ENCODE assay signal across 18 cellular contexts in genomic region chr22:29914991-29915390, GRCh38. TPM values are rescaled to one million over a fixed set of nuclear protein-coding genes. Genes with fewer than 3 reads are reported as not detected.
A peak's percentile ranks its signal among the peaks of the same experiment; 100 is the strongest.
DNase-seq lines count a peak whose midpoint lies in the region; ATAC-seq and TF ChIP-seq lines count a peak whose summit lies in the region.
"Had no signal": no experiment of that assay in that cellular context is flagged by ENCODE, and none has a peak within 500 bp of the region (broad histone marks: within the 10 kb centered on the region; RNA-seq: fewer than 3 reads in every experiment).

No MANE protein-coding gene starts in this region.

- H4K8ac ChIP-seq in IMR-90 (ENCODE audit: low read depth in 2 of 2, low read length in 2 of 2) (no peak overlapping the region), mesenchymal stem cell (ENCODE audit: low read length) (no peak overlapping the region)

- no peak for TF ChIP-seq POLR2A in IMR-90 (IDR thresholded peaks at IDR 0.05; ENCODE audit: low read depth, low read length)

- no TSS peak for BruUV-seq in IMR-90 (replicated peaks; lab: Mats Ljungman, UMichigan)

- H2BK120ac ChIP-seq in IMR-90 (ENCODE audit: low read depth, low read length) (0 out of 2 replicates have a peak overlapping the region, but pooled peaks have one; percentile 12), mesenchymal stem cell (ENCODE audit: low read depth, low read length) (no peak overlapping the region)

- no peaks in the 10 kb centered on the region for H3K27me3 Mint-ChIP-seq in T-helper 2 cell treated with Interferon-gamma antibody and Interleukin-4, amounts not matched to agents 5 μg/mL and 100 μg/mL, for 36 hours (ENCODE audit: low read depth)
- H3K27me3 Mint-ChIP-seq: natural killer cell treated with Interleukin-12 subunit alpha and Interleukin-12 subunit beta and Interleukin-15 and Interleukin-18, amount 100 ng/mL, for 72 hours had no signal

- no peak overlapping the region for H3K4me3 Mint-ChIP-seq in T-helper 2 cell treated with Interferon-gamma antibody and Interleukin-4, amounts not matched to agents 5 μg/mL and 100 μg/mL, for 36 hours
- H3K4me3 Mint-ChIP-seq: immature natural killer cell; natural killer cell treated with Interleukin-12 subunit alpha and Interleukin-12 subunit beta and Interleukin-15 and Interleukin-18, amount 100 ng/mL, for 72 hours had no signal

- H3K36me3 Mint-ChIP-seq in T-helper 2 cell treated with Interferon-gamma antibody and Interleukin-4, amounts not matched to agents 5 μg/mL and 100 μg/mL, for 36 hours (ENCODE audit: low read depth): no peaks in the 10 kb centered on the region
- H3K36me3 Mint-ChIP-seq: immature natural killer cell; natural killer cell treated with Interleukin-12 subunit alpha and Interleukin-12 subunit beta and Interleukin-15 and Interleukin-18, amount 100 ng/mL, for 72 hours had no signal

- intact Hi-C loops in IMR-90 (cut with micrococcal nuclease): no loop called here

- no peak overlapping the region for H2AK9ac ChIP-seq in IMR-90 (replicated peaks; ENCODE audit: low read depth, low read length, poor library complexity)

- H3K23ac ChIP-seq in IMR-90 (ENCODE audit: low read depth, low read length) (no peak overlapping the region), mesenchymal stem cell (ENCODE audit: low read length in 2 of 2) (no peak overlapping the region)

- H3K4me3 ChIP-seq in ACC112 (ENCODE audit: low read depth, low read length): no peak overlapping the region
- no peak overlapping the region for H3K4me3 ChIP-seq in IMR-90 (ENCODE audit: insufficient read depth, low read depth, low read length)
- H3K4me3 ChIP-seq in mesenchymal stem cell (ENCODE audit: insufficient read depth in 1 of 2, low read depth in 1 of 2, low read length in 2 of 2): no peak overlapping the region
- H3K4me3 ChIP-seq: coronary artery, lung, upper lobe of right lung had no signal

- H3K14ac ChIP-seq in IMR-90 (replicated peaks; ENCODE audit: low read depth, low read length): no peak overlapping the region
- no peak overlapping the region for H3K14ac ChIP-seq in mesenchymal stem cell (ENCODE audit: low read length in 2 of 2)

- H2AK5ac ChIP-seq in IMR-90 (ENCODE audit: low read depth, low read length): peak overlapping the region; percentile 45; the same call in 1 of the 2 replicates
- no peak overlapping the region for H2AK5ac ChIP-seq in mesenchymal stem cell (ENCODE audit: low read length, severe bottlenecking)

- H3K9me3 Mint-ChIP-seq in T-helper 2 cell treated with Interferon-gamma antibody and Interleukin-4, amounts not matched to agents 5 μg/mL and 100 μg/mL, for 36 hours: no peaks in the 10 kb centered on the region
- H3K9me3 Mint-ChIP-seq: immature natural killer cell; natural killer cell treated with Interleukin-12 subunit alpha and Interleukin-12 subunit beta and Interleukin-15 and Interleukin-18, amount 100 ng/mL, for 72 hours had no signal

- H3K36me3 ChIP-seq in ACC112 (ENCODE audit: insufficient read depth, low read length) (no peaks in the 10 kb centered on the region), IMR-90 (ENCODE audit: control insufficient read depth, insufficient read depth, low read length) (no peaks in the 10 kb centered on the region), mesenchymal stem cell (ENCODE audit: control insufficient read depth in 1 of 2, insufficient read depth in 2 of 2, low read depth in 1 of 2, low read length in 2 of 2) (no peaks in the 10 kb centered on the region)
- H3K36me3 ChIP-seq: upper lobe of right lung had no signal

- CTCF ChIA-PET in IMR-90 (lab: Yijun Ruan, JAX): interaction anchor here (0.6 kb wide), 1 partner anchor 26 kb away, joined by 3 read pairs; no protein-coding TSS in a partner anchor

- H3K4me1 ChIP-seq in ACC112 (ENCODE audit: control insufficient read depth, insufficient read depth, low read length, unreplicated experiment): peaks cover 44% of the 10 kb centered on the region
- peaks cover 26% of the 10 kb centered on the region for H3K4me1 ChIP-seq in IMR-90 (ENCODE audit: control insufficient read depth, insufficient read depth, low read length)
- H3K4me1 ChIP-seq in mesenchymal stem cell (ENCODE audit: control insufficient read depth, insufficient read depth, low read depth, low read length): peaks cover 19% of the 10 kb centered on the region

- no peak for ATAC-seq in IMR-90 (ENCODE audit: low read depth)
- ATAC-seq in HG02870 (IDR thresholded peaks at IDR 0.05; ENCODE audit: unreplicated experiment): no peak
- no peak for ATAC-seq in HG02642 (IDR thresholded peaks at IDR 0.05; ENCODE audit: poor library complexity, unreplicated experiment)
- ATAC-seq: natural killer cell treated with Interleukin-12 subunit alpha and Interleukin-12 subunit beta and Interleukin-15 and Interleukin-18, amount 100 ng/mL, for 72 hours; upper lobe of right lung had no signal

- H3K27ac ChIP-seq in ACC112 (ENCODE audit: low read depth, low read length) (peak overlapping the region; percentile 73), IMR-90 (ENCODE audit: insufficient read depth, low read length) (peak overlapping the region; percentile 40; the same call in 1 of the 2 replicates), mesenchymal stem cell (ENCODE audit: low read length, poor library complexity, severe bottlenecking) (no peak overlapping the region)
- H3K27ac ChIP-seq: C4-2B, upper lobe of right lung had no signal

- peaks cover 14% of the 10 kb centered on the region for H3K9me1 ChIP-seq in IMR-90 (ENCODE audit: insufficient read depth, low read length)

- H3K27ac Mint-ChIP-seq in T-helper 2 cell treated with Interferon-gamma antibody and Interleukin-4, amounts not matched to agents 5 μg/mL and 100 μg/mL, for 36 hours: no peak overlapping the region
- H3K27ac Mint-ChIP-seq: natural killer cell treated with Interleukin-12 subunit alpha and Interleukin-12 subunit beta and Interleukin-15 and Interleukin-18, amount 100 ng/mL, for 72 hours had no signal

- H3K79me2 ChIP-seq in ACC112 (ENCODE audit: control insufficient read depth, insufficient read depth, low read length, unreplicated experiment): peaks cover 56% of the 10 kb centered on the region

- no peak overlapping the region for H4K5ac ChIP-seq in IMR-90 (ENCODE audit: low read depth, low read length)

- H4K20me1 ChIP-seq in IMR-90 (ENCODE audit: insufficient read depth, low read length): peaks cover 39% of the 10 kb centered on the region

- H2BK15ac ChIP-seq in IMR-90 (ENCODE audit: low read depth, low read length): no peak overlapping the region
- H2BK15ac ChIP-seq in mesenchymal stem cell (ENCODE audit: low read depth, poor library complexity, severe bottlenecking): no peak overlapping the region

- H3K9ac ChIP-seq in IMR-90 (ENCODE audit: low read depth, low read length) (no peak overlapping the region), mesenchymal stem cell (ENCODE audit: low read length) (peak overlapping the region; percentile 71)

- H3K79me1 ChIP-seq in IMR-90 (ENCODE audit: low read depth in 1 of 2, low read length in 2 of 2) (peaks cover 13 to 63% of the 10 kb centered on the region in 2 experiments), mesenchymal stem cell (replicated peaks; ENCODE audit: low read length, poor library complexity, severe bottlenecking) (no peaks in the 10 kb centered on the region)

- no peak overlapping the region for H2BK12ac ChIP-seq in mesenchymal stem cell (ENCODE audit: low read length in 2 of 2)

- no peak overlapping the region for H3K56ac ChIP-seq in IMR-90 (ENCODE audit: extremely low read depth, insufficient read depth, low read length)

- H2BK20ac ChIP-seq in IMR-90 (ENCODE audit: low read depth, low read length): no peak overlapping the region

- H3K18ac ChIP-seq in IMR-90 (ENCODE audit: low read depth, low read length) (peak overlapping the region; percentile 35; the same call in 1 of the 2 replicates), mesenchymal stem cell (ENCODE audit: low read depth in 1 of 2, low read length in 2 of 2) (no peak overlapping the region)

- H3K27me3 ChIP-seq in ACC112 (ENCODE audit: insufficient read depth, low read length) (no peaks in the 10 kb centered on the region), IMR-90 (ENCODE audit: control insufficient read depth, insufficient read depth, low read length) (no peaks in the 10 kb centered on the region), mesenchymal stem cell (ENCODE audit: control insufficient read depth in 1 of 2, insufficient read depth in 1 of 2, low read length in 2 of 2) (no peaks in the 10 kb centered on the region)
- H3K27me3 ChIP-seq: upper lobe of right lung had no signal

- H3K9me3 ChIP-seq in IMR-90 (ENCODE audit: control insufficient read depth, insufficient read depth, low read length): no peaks in the 10 kb centered on the region
- H3K9me3 ChIP-seq in mesenchymal stem cell (ENCODE audit: control insufficient read depth, low read length): no peaks in the 10 kb centered on the region
- H3K9me3 ChIP-seq: upper lobe of right lung had no signal

- in situ Hi-C loops in IMR-90 (cut with MboI; ENCODE audit: low sequenced_read_pairs): no loop called here

- no peak overlapping the region for H3K4ac ChIP-seq in IMR-90 (ENCODE audit: low read depth, low read length)
- H3K4ac ChIP-seq in mesenchymal stem cell (ENCODE audit: low read depth in 1 of 2, low read length in 2 of 2): no peak overlapping the region

- H3K4me2 ChIP-seq in IMR-90 (ENCODE audit: low read depth, low read length) (peak overlapping the region; percentile 39; the same call in 1 of the 2 replicates), mesenchymal stem cell (ENCODE audit: low read length, poor library complexity, severe bottlenecking) (no peak overlapping the region)

- dilution Hi-C loops in IMR-90 (cut with HindIII; ENCODE audit: low sequenced_read_pairs, unreplicated experiment): no loop called here

- H2AFZ ChIP-seq in ACC112 (ENCODE audit: low read length, unreplicated experiment): no peak overlapping the region
- no peak overlapping the region for H2AFZ ChIP-seq in IMR-90 (replicated peaks; ENCODE audit: low read length, poor library complexity)
- H2AFZ ChIP-seq in mesenchymal stem cell (ENCODE audit: low read depth, low read length): no peak overlapping the region

- H2BK5ac ChIP-seq in IMR-90 (ENCODE audit: low read depth, low read length, poor library complexity, severe bottlenecking) (peak overlapping the region; percentile 91), mesenchymal stem cell (ENCODE audit: low read depth, low read length, poor library complexity, severe bottlenecking) (no peak overlapping the region)

- POLR2A ChIA-PET in IMR-90 (lab: Charles Lee; ENCODE audit: unreplicated experiment): no interaction called here

- no peak for TF ChIP-seq CTCF in IMR-90 (conservative IDR thresholded peaks at IDR 0.05; ENCODE audit: low read depth, low read length)

- TF ChIP-seq RAD21 in IMR-90 (IDR thresholded peaks at IDR 0.05; ENCODE audit: low read length): no peak

- H4K91ac ChIP-seq in IMR-90 (ENCODE audit: insufficient read depth, low read depth, low read length) (no peak overlapping the region), mesenchymal stem cell (ENCODE audit: low read length) (no peak overlapping the region)

- H3K4me1 Mint-ChIP-seq in T-helper 2 cell treated with Interferon-gamma antibody and Interleukin-4, amounts not matched to agents 5 μg/mL and 100 μg/mL, for 36 hours (ENCODE audit: low read depth): peaks cover 9% of the 10 kb centered on the region

- DNase-seq in IMR-90 (no peak), amniotic epithelial cell (ENCODE audit: low read depth) (peak; percentile 21), mesenchymal stem cell (no peak), occipital lobe (lab: John Stamatoyannopoulos, UW) (no peak)
- DNase-seq in T-helper 2 cell treated with Interferon-gamma antibody and Interleukin-4, amounts not matched to agents 5 μg/mL and 100 μg/mL, for 36 hours (ENCODE audit: low spot score): no peak
- DNase-seq: activated CD4-positive, alpha-beta T cell treated with anti-CD3 and anti-CD28 coated beads for 48 hours; DMS53; immature natural killer cell; NCI-H187; stimulated activated naive CD4-positive, alpha-beta T cell treated with Interleukin-2 at 50 U/mL for 16 hours; upper lobe of right lung had no signal

- WGBS in IMR-90 (ENCODE audit: extremely low coverage in 2 of 2, insufficient read length in 1 of 2), 2 experiments: no CpG with 5 or more reads among the region's 1 CpG
- 100% methylated on average over 1 of the region's 1 CpG for WGBS in mesenchymal stem cell

RNA-seq across cellular contexts. Expression of gene MTMR3, which starts 32.0 kb away (rescaled TPM):
- total RNA-seq in IMR-90 (2012; rRNA removed): 26.1 and 29.4 TPM in 2 replicates
- 21.3 and 22.3 TPM in 2 replicates for polyA plus RNA-seq in IMR-90 (2012; rRNA removed)
- polyA plus RNA-seq in IMR-90 (2012; cell fraction: cytosol; rRNA removed): 8.9 and 9.6 TPM in 2 replicates
- polyA plus RNA-seq in IMR-90 (2012; cell fraction: nucleus; rRNA removed; ENCODE audit: low replicate concordance): 79.3 and 99.6 TPM in 2 replicates
- 10.3 TPM for polyA plus RNA-seq in mesenchymal stem cell (2013, experiment 1 of 2)
- polyA plus RNA-seq in mesenchymal stem cell (2013, experiment 2 of 2): 9.3 TPM
- 72.7 TPM for total RNA-seq in occipital lobe
